12 cellular contexts compared by ENCODE assay signal in genomic region chr7:132815696-132816334, GRCh38.
DNase-seq lines count a peak whose midpoint lies in the region; ATAC-seq and TF ChIP-seq lines count a peak whose summit lies in the region.
"Had no signal": no experiment of that assay in that cellular context is flagged by ENCODE, and none has a peak within 500 bp of the region (broad histone marks: within the 10 kb centered on the region; RNA-seq: fewer than 3 reads in every experiment).

No MANE protein-coding gene starts in this region.

- no peak overlapping the region for H3K27ac ChIP-seq in HEK293 (ENCODE audit: extremely low read depth, low read depth, low read length)
- H3K27ac ChIP-seq: brain microvascular endothelial cell, WERI-Rb-1 had no signal

- TF ChIP-seq CTCF in HEK293 (tag by site-specific recombination; IDR thresholded peaks at IDR 0.05): no peak

- no peaks in the 10 kb centered on the region for H3K36me3 ChIP-seq in HEK293 (ENCODE audit: control insufficient read depth in 2 of 2, insufficient read depth in 1 of 2, low read length in 2 of 2)
- H3K36me3 ChIP-seq: brain microvascular endothelial cell had no signal

- peak; percentile 53 for DNase-seq in ACHN
- peak; percentile 48 for DNase-seq in astrocyte of the hippocampus (ENCODE audit: low read depth, low spot score)
- DNase-seq in iPS-NIHi11 (ENCODE audit: low spot score): peak; percentile 33
- no peak for DNase-seq in NCI-H146 treated with DMSO at 0.1 percent for 48 hours (lab: John Stamatoyannopoulos, UW; ENCODE audit: unreplicated experiment)
- DNase-seq in NCI-H2029 treated with DMSO at 0.1 percent for 48 hours (lab: John Stamatoyannopoulos, UW): no peak
- DNase-seq in NCI-H774 (lab: John Stamatoyannopoulos, UW): no peak
- DNase-seq: brain microvascular endothelial cell; effector memory CD8-positive, alpha-beta T cell; stimulated activated CD4-positive, alpha-beta T cell treated with anti-CD3 and anti-CD28 coated beads, Interleukin-15, amount 100 ng/mL, for 24 hours; WERI-Rb-1 had no signal

- H3K9me3 ChIP-seq in HEK293 (ENCODE audit: control insufficient read depth, insufficient read depth, low read depth, low read length): no peaks in the 10 kb centered on the region

- no peak for ATAC-seq in HG02798 (IDR thresholded peaks at IDR 0.05; ENCODE audit: poor library complexity, unreplicated experiment)
- ATAC-seq: effector memory CD8-positive, alpha-beta T cell had no signal

- POLR2A ChIA-PET in HEK293 (lab: Yijun Ruan, JAX): no interaction called here

- in situ Hi-C loops in ACHN (cut with HindIII; ENCODE audit: low pct_ligation_motif_present, low pct_unique_long_range_greater_than_20kb, low sequenced_read_pairs): no loop called here

- CTCF ChIA-PET in HEK293 (lab: Yijun Ruan, JAX): interaction anchor here (1.0 kb wide), 1 partner anchor 112 kb away, joined by 3 read pairs; no protein-coding TSS in a partner anchor

- H3K4me1 ChIP-seq in HEK293 (ENCODE audit: control insufficient read depth, insufficient read depth, low read length): no peaks in the 10 kb centered on the region

- no peak overlapping the region for H3K4me3 ChIP-seq in HEK293 (ENCODE audit: low read depth, low read length)

TF ChIP-seq in HEK293, 187 proteins besides CTCF, POLR2A, EP300 and RAD21:
- TF ChIP-seq ZBTB17 (tag by site-specific recombination; IDR thresholded peaks at IDR 0.05): peak; percentile 67
- no peak for TF ChIP-seq REPIN1 (tag by site-specific recombination; IDR thresholded peaks at IDR 0.05; ENCODE audit: low read depth)

Comparison
In these comparisons a context has a peak if more than half of its experiments do, and no peak if none do; other contexts are left out.
1. DNase-seq: peak in ACHN (single experiment), astrocyte of the hippocampus (single experiment) and iPS-NIHi11 (single experiment); none in NCI-H146 treated with DMSO at 0.1 percent for 48 hours (single experiment), NCI-H2029 treated with DMSO at 0.1 percent for 48 hours (single experiment) and NCI-H774 (single experiment).